In the genomic region with DNA sequence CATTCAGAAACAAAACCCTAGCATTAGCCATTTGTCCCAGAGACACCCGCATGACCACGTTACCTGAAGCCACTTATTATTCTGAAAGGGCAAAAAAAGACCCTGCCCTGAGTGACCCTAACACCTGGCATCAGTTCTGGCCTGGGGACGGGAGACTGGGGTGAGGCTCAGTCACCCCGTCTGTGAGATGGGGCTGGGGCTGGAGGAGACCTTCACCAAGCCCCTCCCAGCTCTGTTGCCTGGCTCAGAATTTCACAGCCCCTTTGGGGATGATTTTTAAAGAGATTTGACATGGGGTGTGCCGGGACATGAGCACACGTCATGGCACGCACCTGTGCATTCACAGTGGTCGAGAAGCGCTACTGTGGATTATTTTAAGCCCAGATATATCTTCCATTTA, we compare ENCODE assay signal across 39 cellular contexts. TPM values are rescaled to one million over a fixed set of nuclear protein-coding genes. Genes with fewer than 3 reads are reported as not detected.
"Had no signal": no experiment of that assay in that cellular context is flagged by ENCODE, and none has a peak within 500 bp of the region (broad histone marks: within the 10 kb centered on the region; RNA-seq: fewer than 3 reads in every experiment).

No MANE protein-coding gene starts in this region.

- H3K9me3 ChIP-seq: MG63 had no signal

- H3K36me3 ChIP-seq: MG63 had no signal

- H3K4me3 ChIP-seq: MG63 had no signal

- DNase-seq: Karpas-422, Kasumi-1, MG63, MM.1S, MV-4-11, NCI-H1048, NCI-H1092, NCI-H1092 treated with DMSO at 0.1 percent for 48 hours, NCI-H1105, NCI-H1105 treated with DMSO at 0.1 percent for 48 hours, NCI-H1417, NCI-H1417 treated with DMSO at 0.1 percent for 48 hours, NCI-H1436, NCI-H1436 treated with DMSO at 0.1 percent for 48 hours, NCI-H146, NCI-H1694, NCI-H1694 treated with DMSO at 0.1 percent for 48 hours, NCI-H187, NCI-H187 treated with DMSO at 0.1 percent for 48 hours, NCI-H1930, NCI-H2029, NCI-H2029 treated with DMSO at 0.1 percent for 48 hours, NCI-H2081, NCI-H2081 treated with DMSO at 0.1 percent for 48 hours, NCI-H2107, NCI-H2171, NCI-H2171 treated with DMSO at 0.1 percent for 48 hours, NCI-H2227 treated with DMSO at 0.1 percent for 48 hours, NCI-H226, NCI-H345, NCI-H446, NCI-H446 treated with DMSO at 0.1 percent for 48 hours, NCI-H510A, NCI-H510A treated with DMSO at 0.1 percent for 48 hours, NCI-H524 had no signal

- H3K27me3 ChIP-seq: MG63 had no signal

RNA-seq across cellular contexts. Expression of gene BPIFB6, which starts 1.4 kb away (rescaled TPM):
- total RNA-seq: LHCN-M2, M059J, MCF 10A, NCI-H460 had no signal

RNA-seq across cellular contexts. Expression of gene BPIFB2, which starts 22.6 kb away (rescaled TPM):
- total RNA-seq: LHCN-M2, M059J, MCF 10A, NCI-H460 had no signal

RNA-seq across cellular contexts. Expression of gene BPIFB3, which starts 23.6 kb away (rescaled TPM):
- total RNA-seq: LHCN-M2, M059J, MCF 10A, NCI-H460 had no signal

RNA-seq across cellular contexts. Expression of gene SUN5, which starts 25.8 kb away (rescaled TPM):
- total RNA-seq: LHCN-M2, M059J, MCF 10A, NCI-H460 had no signal

RNA-seq across cellular contexts. Expression of gene BPIFB4, which starts 49.4 kb away (rescaled TPM):
- total RNA-seq: LHCN-M2, M059J, MCF 10A, NCI-H460 had no signal
